8 cellular contexts compared by ENCODE assay signal in genomic region chr4:40194602-40195161, GRCh38. TPM values are rescaled to one million over a fixed set of nuclear protein-coding genes. Genes with fewer than 3 reads are reported as not detected.
DNase-seq lines count a peak whose midpoint lies in the region; ATAC-seq and TF ChIP-seq lines count a peak whose summit lies in the region.

No MANE protein-coding gene starts in this region.

- peaks cover 4% of the 10 kb centered on the region; the same call in 1 of the 2 replicates for H4K20me1 ChIP-seq in OCI-LY3 (ENCODE audit: insufficient read depth, low read length)

- TF ChIP-seq CTCF in GM12875 (IDR thresholded peaks at IDR 0.05; ENCODE audit: borderline replicate concordance, insufficient read depth, low read depth, low read length), result no peak
- TF ChIP-seq CTCF in OCI-LY3 (IDR thresholded peaks at IDR 0.05; ENCODE audit: low read depth, low read length), result no peak
- no peak for TF ChIP-seq CTCF in colonic mucosa (IDR thresholded peaks at IDR 0.05)
- TF ChIP-seq CTCF in GM10266 (IDR thresholded peaks at IDR 0.05; ENCODE audit: control insufficient read depth, insufficient read depth, low read depth, missing control alignments), result no peak

- H3K4me1 ChIP-seq in OCI-LY3 (ENCODE audit: low read length) (peaks cover 62% of the 10 kb centered on the region), colonic mucosa (no peaks in the 10 kb centered on the region)

- H3K36me3 ChIP-seq in OCI-LY3 (replicated peaks; ENCODE audit: low read depth, low read length) (peaks cover 26% of the 10 kb centered on the region), colonic mucosa (no peaks in the 10 kb centered on the region)

- H3K9ac ChIP-seq in OCI-LY3 (ENCODE audit: low read length), result peak overlapping the region; percentile 94
- peak overlapping the region in 1 of 2 donors; percentile 30 for H3K9ac ChIP-seq in colonic mucosa (ENCODE audit: low read depth in 2 of 2, low read length in 2 of 2)

- H3K9me3 ChIP-seq in OCI-LY3 (ENCODE audit: insufficient read depth, low read length) (no peaks in the 10 kb centered on the region), colonic mucosa (no peaks in the 10 kb centered on the region)

- intact Hi-C loops in colonic mucosa (cut with DNase I) (no loop called here), Right ventricle myocardium inferior (cut with DNase I) (no loop called here)

- H2AFZ ChIP-seq in OCI-LY3 (ENCODE audit: low read depth, low read length), result no peak overlapping the region; the same call in 1 of the 2 replicates

- ATAC-seq in GM21619 (IDR thresholded peaks at IDR 0.05; ENCODE audit: unreplicated experiment) (no peak), GM21390 (IDR thresholded peaks at IDR 0.05; ENCODE audit: unreplicated experiment) (no peak), Right ventricle myocardium inferior (no peak)

- H3K27me3 ChIP-seq in OCI-LY3 (ENCODE audit: low read depth, low read length) (no peaks in the 10 kb centered on the region), colonic mucosa (no peaks in the 10 kb centered on the region)

- H3K79me2 ChIP-seq in OCI-LY3 (ENCODE audit: low read length), result peaks cover 100% of the 10 kb centered on the region

- peak overlapping the region; percentile 95 for H3K4me2 ChIP-seq in OCI-LY3 (ENCODE audit: low read length)

- DNase-seq in colonic mucosa (no peak), GM10266 (ENCODE audit: extremely low spot score) (no peak), Right ventricle myocardium inferior (ENCODE audit: missing footprints) (no peak)

- peak overlapping the region; percentile 96 for H3K27ac ChIP-seq in OCI-LY3 (ENCODE audit: low read length)
- H3K27ac ChIP-seq in colonic mucosa, result peak overlapping the region; percentile 52
- H3K27ac ChIP-seq in skin epidermis, result peak overlapping the region in 12 of 21 experiments; percentile 10 to 93 (median 62)

- H3K4me3 ChIP-seq in GM12875 (ENCODE audit: low read depth, low read length) (peak overlapping the region; percentile 99), OCI-LY3 (ENCODE audit: low read length) (peak overlapping the region; percentile 97), colonic mucosa (no peak overlapping the region), skin epidermis (no peak overlapping the region)

RNA-seq across cellular contexts. Expression of gene RHOH, which starts 2.1 kb away (rescaled TPM):
- total RNA-seq in colonic mucosa (1 to 10 TPM; 1.6 to 2.6 TPM), Right ventricle myocardium inferior (0.54 TPM)

Comparison
In these comparisons a context has a peak if more than half of its experiments do, and no peak if none do; other contexts are left out.
1. H3K4me3 ChIP-seq: peak in GM12875 (single experiment) and OCI-LY3 (single experiment); none in colonic mucosa (single experiment) and skin epidermis (0 of 7).
2. Peak in every context shown above with its lines, with median percentiles within 50 percentile points of each other: H3K27ac ChIP-seq.